Comparison of ENCODE assay signal across 22 cellular contexts in the genomic region with DNA sequence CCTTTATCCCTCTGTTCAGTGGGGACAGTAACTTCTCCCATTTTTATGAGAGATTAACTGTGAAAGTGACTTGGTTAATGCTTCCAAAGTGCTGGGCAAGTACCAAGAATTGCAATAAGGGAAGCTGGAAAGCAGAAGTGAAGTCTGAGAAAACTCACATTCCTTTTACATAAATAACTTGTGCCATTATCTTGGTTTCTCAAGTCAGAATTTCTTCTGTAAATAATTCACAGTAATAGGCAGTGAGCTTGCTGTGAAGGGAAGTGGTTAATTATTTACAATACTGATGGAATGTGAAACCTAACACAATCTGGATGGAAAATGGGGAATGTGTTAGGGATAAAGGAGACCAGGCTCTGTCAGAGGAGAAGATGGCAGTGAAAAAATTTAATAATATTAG.
DNase-seq lines count a peak whose midpoint lies in the region; ATAC-seq, FAIRE-seq and TF ChIP-seq lines count a peak whose summit lies in the region.
"Had no signal": no experiment of that assay in that cellular context is flagged by ENCODE, and none has a peak within 500 bp of the region (broad histone marks: within the 10 kb centered on the region; RNA-seq: fewer than 3 reads in every experiment).

No MANE protein-coding gene starts in this region.

- H3K27me3 Mint-ChIP-seq in astrocyte (ENCODE audit: low read depth, unreplicated experiment): no peaks in the 10 kb centered on the region
- H3K27me3 Mint-ChIP-seq: dendritic cell treated with granulocyte-macrophage colony-stimulating factor and Interleukin-4, amounts not matched to agents 40 ng/mL and 50 ng/mL, for 4 days had no signal

- H3K27ac ChIP-seq in astrocyte (ENCODE audit: low read depth, low read length) (peak overlapping the region; percentile 30), mesenchymal stem cell (ENCODE audit: low read length, poor library complexity, severe bottlenecking) (peak overlapping the region; percentile 88)
- H3K27ac ChIP-seq: breast epithelium, epithelial cell of prostate, left ventricle myocardium inferior had no signal

- DNase-seq in AG20443 (ENCODE audit: low spot score) (peak; percentile 20), M059J (ENCODE audit: low read depth) (peak; percentile 59), astrocyte (ENCODE audit: low read depth) (peak; percentile 22), mesenchymal stem cell (peak; percentile 23), Kasumi-1 (lab: John Stamatoyannopoulos, UW) (no peak), CD1c-positive myeloid dendritic cell (ENCODE audit: extremely low spot score) (no peak)
- DNase-seq: activated naive CD8-positive, alpha-beta T cell treated with anti-CD3 and anti-CD28 coated beads for 36 hours; COR-L47; HFFc6; left ventricle myocardium inferior; NCI-H2227 treated with DMSO at 0.1 percent for 48 hours; NK-92 treated with Interleukin-12 subunit alpha and Interleukin-12 subunit beta, amount 100 ng/mL, for 24 hours; stimulated activated CD4-positive, alpha-beta T cell treated with anti-CD3 and anti-CD28 coated beads, Interleukin-2, amount 100 ng/mL, for 48 hours had no signal

- H3K27ac Mint-ChIP-seq in astrocyte (ENCODE audit: unreplicated experiment): peak overlapping the region; percentile 98
- H3K27ac Mint-ChIP-seq: activated naive CD8-positive, alpha-beta T cell treated with anti-CD3 and anti-CD28 coated beads for 36 hours; dendritic cell treated with granulocyte-macrophage colony-stimulating factor and Interleukin-4, amounts not matched to agents 40 ng/mL and 50 ng/mL, for 4 days; HFFc6; T-helper 1 cell treated with Interleukin-12 subunit alpha and Interleukin-12 subunit beta and Interleukin-4 antibody, amounts not matched to agents 30 μg/mL and 1 μg/mL, for 36 hours; WTC11 had no signal

- no peak overlapping the region for H3K14ac ChIP-seq in mesenchymal stem cell (ENCODE audit: low read length in 2 of 2)

- H4K20me1 ChIP-seq in astrocyte (ENCODE audit: insufficient read depth, low read length): no peaks in the 10 kb centered on the region

- H2AFZ ChIP-seq in astrocyte (ENCODE audit: low read depth, low read length) (no peak overlapping the region), mesenchymal stem cell (ENCODE audit: low read depth, low read length) (no peak overlapping the region)

- H2BK15ac ChIP-seq in mesenchymal stem cell (ENCODE audit: low read depth, poor library complexity, severe bottlenecking): no peak overlapping the region

- H3K4me2 ChIP-seq in astrocyte (ENCODE audit: low read length) (no peak overlapping the region), mesenchymal stem cell (ENCODE audit: low read length, poor library complexity, severe bottlenecking) (no peak overlapping the region)

- H3K4me3 Mint-ChIP-seq in astrocyte (ENCODE audit: unreplicated experiment): no peak overlapping the region
- H3K4me3 Mint-ChIP-seq: activated naive CD8-positive, alpha-beta T cell treated with anti-CD3 and anti-CD28 coated beads for 36 hours; dendritic cell treated with granulocyte-macrophage colony-stimulating factor and Interleukin-4, amounts not matched to agents 40 ng/mL and 50 ng/mL, for 4 days; HFFc6; T-helper 1 cell treated with Interleukin-12 subunit alpha and Interleukin-12 subunit beta and Interleukin-4 antibody, amounts not matched to agents 30 μg/mL and 1 μg/mL, for 36 hours; WTC11 had no signal

- H3K36me3 ChIP-seq in astrocyte (ENCODE audit: insufficient read depth, low read length) (no peaks in the 10 kb centered on the region), mesenchymal stem cell (ENCODE audit: control insufficient read depth in 1 of 2, insufficient read depth in 2 of 2, low read depth in 1 of 2, low read length in 2 of 2) (no peaks in the 10 kb centered on the region)
- H3K36me3 ChIP-seq: breast epithelium, left ventricle myocardium inferior had no signal

- H3K79me1 ChIP-seq in mesenchymal stem cell (replicated peaks; ENCODE audit: low read length, poor library complexity, severe bottlenecking): no peaks in the 10 kb centered on the region

- H4K8ac ChIP-seq in mesenchymal stem cell (ENCODE audit: low read length): no peak overlapping the region

- H3K27me3 ChIP-seq in astrocyte (ENCODE audit: insufficient read depth, low read length): no peaks in the 10 kb centered on the region
- no peaks in the 10 kb centered on the region for H3K27me3 ChIP-seq in mesenchymal stem cell (ENCODE audit: control insufficient read depth in 1 of 2, insufficient read depth in 1 of 2, low read length in 2 of 2)

- H3K36me3 Mint-ChIP-seq in astrocyte (ENCODE audit: low read depth, unreplicated experiment): peaks cover 2% of the 10 kb centered on the region
- H3K36me3 Mint-ChIP-seq: activated naive CD8-positive, alpha-beta T cell treated with anti-CD3 and anti-CD28 coated beads for 36 hours had no signal

- no peak overlapping the region for H2BK5ac ChIP-seq in mesenchymal stem cell (ENCODE audit: low read depth, low read length, poor library complexity, severe bottlenecking)

- no peak for TF ChIP-seq CTCF in astrocyte (IDR thresholded peaks at IDR 0.05; ENCODE audit: insufficient read depth, low read depth, low read length)

- no peak overlapping the region for H4K91ac ChIP-seq in mesenchymal stem cell (ENCODE audit: low read length)

- H3K4me1 Mint-ChIP-seq in astrocyte (ENCODE audit: low read depth, unreplicated experiment): peaks cover 40% of the 10 kb centered on the region
- H3K4me1 Mint-ChIP-seq: activated naive CD8-positive, alpha-beta T cell treated with anti-CD3 and anti-CD28 coated beads for 36 hours had no signal

- FAIRE-seq in astrocyte (lab: Jason Lieb, UNC): no peak
- FAIRE-seq: frontal cortex had no signal

- H3K4ac ChIP-seq in mesenchymal stem cell (ENCODE audit: low read depth in 1 of 2, low read length in 2 of 2): no peak overlapping the region

- no peak overlapping the region for H3K18ac ChIP-seq in mesenchymal stem cell (ENCODE audit: low read depth in 1 of 2, low read length in 2 of 2)

- H3K4me1 ChIP-seq in astrocyte (ENCODE audit: insufficient read depth, low read length) (no peaks in the 10 kb centered on the region), mesenchymal stem cell (ENCODE audit: control insufficient read depth, insufficient read depth, low read depth, low read length) (no peaks in the 10 kb centered on the region)
- H3K4me1 ChIP-seq: breast epithelium, left ventricle myocardium inferior had no signal

- H3K9me3 Mint-ChIP-seq in astrocyte (ENCODE audit: unreplicated experiment): peaks cover 14% of the 10 kb centered on the region

- ATAC-seq in GM18858 (IDR thresholded peaks at IDR 0.05; ENCODE audit: unreplicated experiment) (no peak), GM21390 (IDR thresholded peaks at IDR 0.05; ENCODE audit: unreplicated experiment) (no peak)
- ATAC-seq: Right ventricle myocardium inferior, WTC11 had no signal

- H3K9me3 ChIP-seq in astrocyte (ENCODE audit: insufficient read depth, low read depth, low read length) (peaks cover 4% of the 10 kb centered on the region), mesenchymal stem cell (ENCODE audit: control insufficient read depth, low read length) (peaks cover 4% of the 10 kb centered on the region)
- H3K9me3 ChIP-seq: breast epithelium, left ventricle myocardium inferior had no signal

- no peaks in the 10 kb centered on the region for H3K79me2 ChIP-seq in astrocyte (ENCODE audit: insufficient read depth, low read length)

- no peak overlapping the region for H2BK12ac ChIP-seq in mesenchymal stem cell (ENCODE audit: low read length in 2 of 2)

- no peak overlapping the region for H3K23ac ChIP-seq in mesenchymal stem cell (ENCODE audit: low read length in 2 of 2)

- H3K4me3 ChIP-seq in astrocyte (ENCODE audit: insufficient read depth, low read depth, low read length) (no peak overlapping the region), mesenchymal stem cell (ENCODE audit: insufficient read depth in 1 of 2, low read depth in 1 of 2, low read length in 2 of 2) (no peak overlapping the region)
- H3K4me3 ChIP-seq: breast epithelium, left ventricle myocardium inferior had no signal

- H2BK120ac ChIP-seq in mesenchymal stem cell (ENCODE audit: low read depth, low read length): no peak overlapping the region

- H3K9ac ChIP-seq in astrocyte (ENCODE audit: low read length) (no peak overlapping the region), mesenchymal stem cell (ENCODE audit: low read length) (no peak overlapping the region)

- H2AK5ac ChIP-seq in mesenchymal stem cell (ENCODE audit: low read length, severe bottlenecking): no peak overlapping the region

Comparison
In these comparisons a context has a peak if more than half of its experiments do, and no peak if none do; other contexts are left out.
1. DNase-seq: peak in AG20443 (single experiment), M059J (single experiment), astrocyte (single experiment) and mesenchymal stem cell (single experiment); none in Kasumi-1 (0 of 2) and CD1c-positive myeloid dendritic cell (single experiment).